In genomic region chr11:30370164-30370563, GRCh38 we compare ENCODE assay signal across 4 cellular contexts.
"Had no signal": no experiment of that assay in that cellular context is flagged by ENCODE, and none has a peak within 500 bp of the region (broad histone marks: within the 10 kb centered on the region; RNA-seq: fewer than 3 reads in every experiment).

No MANE protein-coding gene starts in this region.

- H3K4me3 ChIP-seq: K562 had no signal

- DNase-seq: IMR-90, KBM-7, KG1 had no signal
